14 cellular contexts compared by ENCODE assay signal in the genomic region with DNA sequence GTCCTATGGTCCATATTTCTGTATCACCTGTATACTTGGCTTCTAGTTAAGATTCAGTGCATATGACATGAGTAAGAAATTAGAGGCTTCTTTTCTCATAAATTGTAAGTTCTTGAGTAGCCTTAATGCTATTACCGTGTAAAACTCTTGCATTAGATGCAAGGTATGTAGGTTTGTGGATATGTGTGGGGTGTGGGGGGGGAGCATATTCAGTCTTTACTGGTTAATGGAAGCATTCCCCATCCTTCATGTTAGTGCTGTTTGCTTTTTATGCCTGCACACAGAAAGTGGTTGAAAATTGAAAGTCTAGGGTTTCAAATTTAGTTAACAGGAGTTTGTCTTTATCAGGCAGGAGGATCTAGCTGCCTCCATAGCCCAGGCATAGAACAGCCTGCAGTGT. TPM values are rescaled to one million over a fixed set of nuclear protein-coding genes. Genes with fewer than 3 reads are reported as not detected.
"Had no signal": no experiment of that assay in that cellular context is flagged by ENCODE, and none has a peak within 500 bp of the region (broad histone marks: within the 10 kb centered on the region; RNA-seq: fewer than 3 reads in every experiment).

No MANE protein-coding gene starts in this region.

- H2AFZ ChIP-seq: hepatocyte had no signal

- H3K4me3 ChIP-seq: hepatocyte, left ventricle myocardium inferior, mucosa of descending colon, pancreas, tibial nerve had no signal

- H3K27ac ChIP-seq: hepatocyte, pancreas had no signal

- DNase-seq: activated CD4-positive, alpha-beta T cell treated with anti-CD3 and anti-CD28 coated beads, Interleukin-2, amount 10 ng/mL, durations not matched to agents 7 days and 5 days; activated CD4-positive, CD25-positive, alpha-beta regulatory T cell; activated CD8-positive, alpha-beta memory T cell treated with anti-CD3 and anti-CD28 coated beads for 24 hours; activated naive CD4-positive, alpha-beta T cell; activated naive CD8-positive, alpha-beta T cell treated with anti-CD3 and anti-CD28 coated beads, Interleukin-2, amount 10 ng/mL, durations not matched to agents 7 days and 5 days; dermis blood vessel endothelial cell; erythroblast; left ventricle myocardium inferior; mucosa of descending colon; naive thymus-derived CD4-positive, alpha-beta T cell; pancreas; stimulated activated CD4-positive, alpha-beta T cell treated with anti-CD3 and anti-CD28 coated beads, Interleukin-2, amount 100 ng/mL, for 48 hours had no signal

- H3K9me3 ChIP-seq: left ventricle myocardium inferior, mucosa of descending colon, pancreas, tibial nerve had no signal

- H3K27me3 ChIP-seq: hepatocyte, pancreas, tibial nerve had no signal

- H3K36me3 ChIP-seq: left ventricle myocardium inferior, pancreas had no signal

- H3K4me2 ChIP-seq: hepatocyte had no signal

RNA-seq across cellular contexts. Expression of gene RAI14, which starts 16.1 kb away (rescaled TPM):
- polyA plus RNA-seq: naive thymus-derived CD4-positive, alpha-beta T cell had no signal
